ENCODE assay signal across 14 cellular contexts in genomic region chr13:33265133-33265532, GRCh38. TPM values are rescaled to one million over a fixed set of nuclear protein-coding genes. Genes with fewer than 3 reads are reported as not detected.
"Had no signal": no experiment of that assay in that cellular context is flagged by ENCODE, and none has a peak within 500 bp of the region (broad histone marks: within the 10 kb centered on the region; RNA-seq: fewer than 3 reads in every experiment).

No MANE protein-coding gene starts in this region.

- H3K4me3 ChIP-seq: coronary artery, ovary, upper lobe of left lung had no signal

- H3K27ac ChIP-seq: ovary had no signal

- H3K9me3 ChIP-seq: ovary, upper lobe of left lung had no signal

- H3K27me3 ChIP-seq: ovary, upper lobe of left lung had no signal

- DNase-seq: activated B cell treated with CpG ODN at 0.5 μM for 24 hours; activated CD4-positive, alpha-beta T cell treated with anti-CD3 and anti-CD28 coated beads, Interleukin-2, amount 10 ng/mL, durations not matched to agents 7 days and 5 days; activated CD8-positive, alpha-beta memory T cell treated with anti-CD3 and anti-CD28 coated beads for 24 hours; activated naive CD4-positive, alpha-beta T cell treated with anti-CD3 and anti-CD28 coated beads, Interleukin-2, amount 10 ng/mL, durations not matched to agents 7 days and 5 days; activated T-cell treated with anti-CD3 and anti-CD28 coated beads for 4 hours; effector memory CD4-positive, alpha-beta T cell; nephron progenitor cell; ovary; T-helper 17 cell had no signal

- FAIRE-seq: small intestine had no signal

- ATAC-seq: activated T-helper 17 cell treated with anti-CD3 and anti-CD28 coated beads, Interleukin-2, amount 50 U/mL, for 72 hours; stimulated activated effector memory CD8-positive, alpha-beta T cell treated with anti-CD3 and anti-CD28 coated beads, Interleukin-12 subunit alpha, Interleukin-12 subunit beta, amount 100 ng/mL, for 72 hours; T-helper 17 cell had no signal

- H3K36me3 ChIP-seq: ovary had no signal

RNA-seq across cellular contexts. Expression of gene STARD13, which starts 20.4 kb away (rescaled TPM):
- total RNA-seq: T-helper 17 cell had no signal
